ENCODE assay signal across 13 cellular contexts in the genomic region with DNA sequence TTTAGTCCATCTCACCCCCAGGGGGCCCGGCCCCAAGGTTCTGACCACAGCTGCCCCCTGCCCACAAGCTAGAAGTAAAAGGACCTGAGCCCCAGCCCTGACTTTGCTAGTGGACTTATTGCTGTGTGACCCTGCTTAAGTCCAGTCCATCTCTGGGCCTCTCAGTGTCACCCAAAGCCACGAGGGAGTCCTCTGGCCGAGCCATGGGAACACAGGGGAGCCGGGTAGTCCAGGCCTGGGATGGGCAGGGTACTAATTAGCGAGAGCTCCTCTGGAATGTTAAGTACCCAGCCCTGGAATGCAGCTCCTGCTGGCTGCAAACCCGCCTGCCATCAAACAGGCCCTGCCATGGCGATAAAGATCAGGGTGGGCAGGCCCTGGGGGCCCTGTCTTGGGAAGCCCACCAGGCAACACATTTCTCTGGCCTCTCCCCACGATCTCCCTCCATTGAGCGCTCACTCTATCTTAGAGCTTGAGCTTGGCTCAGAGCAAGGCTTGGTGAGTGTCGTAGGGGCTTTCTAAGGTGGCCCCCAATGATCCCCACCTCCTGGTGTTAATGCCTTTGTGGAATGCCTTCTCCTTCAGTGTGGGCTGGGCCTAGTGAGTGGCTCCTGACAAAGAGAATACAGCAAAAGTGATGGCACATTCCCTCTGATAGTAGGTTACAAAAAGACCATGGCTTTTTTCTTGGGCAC.
A peak's percentile ranks its signal among the peaks of the same experiment; 100 is the strongest.
DNase-seq lines count a peak whose midpoint lies in the region; ATAC-seq and TF ChIP-seq lines count a peak whose summit lies in the region.
"Had no signal": no experiment of that assay in that cellular context is flagged by ENCODE, and none has a peak within 500 bp of the region (broad histone marks: within the 10 kb centered on the region; RNA-seq: fewer than 3 reads in every experiment).

No MANE protein-coding gene starts in this region.

- peaks cover 59% of the 10 kb centered on the region for H3K4me1 Mint-ChIP-seq in dendritic cell treated with granulocyte-macrophage colony-stimulating factor and Interleukin-4, amounts not matched to agents 40 ng/mL and 50 ng/mL, for 4 days (ENCODE audit: low read depth)

- ATAC-seq in sciatic nerve (no peak), GM18867 (IDR thresholded peaks at IDR 0.05; ENCODE audit: unreplicated experiment) (no peak)

- CTCF ChIA-PET in HEK293 (lab: Yijun Ruan, JAX) = interaction anchor here (0.6 to 6.7 kb wide), 5 partner anchors 16 to 483 kb away, joined by 3 to 61 read pairs (median 3); no protein-coding TSS in a partner anchor

- no peak overlapping the region for H3K4me3 Mint-ChIP-seq in dendritic cell treated with granulocyte-macrophage colony-stimulating factor and Interleukin-4, amounts not matched to agents 40 ng/mL and 50 ng/mL, for 4 days
- H3K4me3 Mint-ChIP-seq: activated T-helper 1 cell treated with anti-CD3 and anti-CD28 coated beads, Interleukin-12 subunit alpha, Interleukin-12 subunit beta, Interleukin-2, Interleukin-4 antibody, amounts not matched to agents 30 ng/mL and 10 ng/mL and 1 ng/mL, durations not matched to agents 14 hours and 24 hours and 36 hours had no signal

- H3K9me3 Mint-ChIP-seq in dendritic cell treated with granulocyte-macrophage colony-stimulating factor and Interleukin-4, amounts not matched to agents 40 ng/mL and 50 ng/mL, for 4 days = no peaks in the 10 kb centered on the region
- H3K9me3 Mint-ChIP-seq: activated T-helper 1 cell treated with anti-CD3 and anti-CD28 coated beads, Interleukin-12 subunit alpha, Interleukin-12 subunit beta, Interleukin-2, Interleukin-4 antibody, amounts not matched to agents 30 ng/mL and 10 ng/mL and 1 ng/mL, durations not matched to agents 14 hours and 24 hours and 36 hours had no signal

- H3K36me3 Mint-ChIP-seq in dendritic cell treated with granulocyte-macrophage colony-stimulating factor and Interleukin-4, amounts not matched to agents 40 ng/mL and 50 ng/mL, for 4 days (ENCODE audit: low read depth) = no peaks in the 10 kb centered on the region

- intact Hi-C loops in dendritic cell treated with granulocyte-macrophage colony-stimulating factor and Interleukin-4, amounts not matched to agents 40 ng/mL and 50 ng/mL, for 4 days (cut with micrococcal nuclease) = no loop called here
- intact Hi-C loops in sciatic nerve (cut with DNase I) = no loop called here

- H3K9me3 ChIP-seq in HEK293 (ENCODE audit: control insufficient read depth, insufficient read depth, low read depth, low read length) = no peaks in the 10 kb centered on the region
- H3K9me3 ChIP-seq: right lobe of liver had no signal

- H3K36me3 ChIP-seq in HEK293 (ENCODE audit: control insufficient read depth in 2 of 2, insufficient read depth in 1 of 2, low read length in 2 of 2) = no peaks in the 10 kb centered on the region
- H3K36me3 ChIP-seq: right lobe of liver had no signal

- no peaks in the 10 kb centered on the region for H3K4me1 ChIP-seq in HEK293 (ENCODE audit: control insufficient read depth, insufficient read depth, low read length)

- peak overlapping the region; percentile 64 for H3K27ac Mint-ChIP-seq in dendritic cell treated with granulocyte-macrophage colony-stimulating factor and Interleukin-4, amounts not matched to agents 40 ng/mL and 50 ng/mL, for 4 days
- H3K27ac Mint-ChIP-seq: activated T-helper 1 cell treated with anti-CD3 and anti-CD28 coated beads, Interleukin-12 subunit alpha, Interleukin-12 subunit beta, Interleukin-2, Interleukin-4 antibody, amounts not matched to agents 30 ng/mL and 10 ng/mL and 1 ng/mL, durations not matched to agents 14 hours and 24 hours and 36 hours had no signal

- peak; percentile 36 for DNase-seq in kidney tubule cell (ENCODE audit: low spot score)
- peak; percentile 50 for DNase-seq in sciatic nerve (ENCODE audit: low spot score)
- no peak for DNase-seq in KG1 (lab: John Stamatoyannopoulos, UW)
- DNase-seq in activated CD4-positive, CD25-positive, alpha-beta regulatory T cell treated with anti-CD3 and anti-CD28 coated beads, Interleukin-2, amount 50 U/mL, for 72 hours = no peak
- DNase-seq in RPMI8226 = no peak
- DNase-seq: glutamatergic neuron; NCI-H2081; NK-92 treated with Interleukin-12 subunit alpha and Interleukin-12 subunit beta, amount 100 ng/mL, for 24 hours had no signal

- no peak for TF ChIP-seq CTCF in HEK293 (tag by site-specific recombination; IDR thresholded peaks at IDR 0.05)

- no peak overlapping the region for H3K4me3 ChIP-seq in HEK293 (ENCODE audit: low read depth, low read length)
- H3K4me3 ChIP-seq: right lobe of liver had no signal

- no peak overlapping the region for H3K27ac ChIP-seq in HEK293 (ENCODE audit: extremely low read depth, low read depth, low read length)
- H3K27ac ChIP-seq: right lobe of liver had no signal

- POLR2A ChIA-PET in HEK293 (lab: Yijun Ruan, JAX) = interaction anchor here (1.2 kb wide), 1 partner anchor 32 kb away, joined by 3 read pairs; no protein-coding TSS in a partner anchor

- peaks cover 2% of the 10 kb centered on the region for H3K27me3 Mint-ChIP-seq in dendritic cell treated with granulocyte-macrophage colony-stimulating factor and Interleukin-4, amounts not matched to agents 40 ng/mL and 50 ng/mL, for 4 days

TF ChIP-seq in HEK293, 187 proteins besides CTCF, POLR2A, EP300 and RAD21 (continues in another document):
- no peak for TF ChIP-seq ZNF777 (tag by site-specific recombination; IDR thresholded peaks at IDR 0.05; ENCODE audit: borderline replicate concordance)
- TF ChIP-seq KLF9 (tag by site-specific recombination; IDR thresholded peaks at IDR 0.05; ENCODE audit: low read depth) = no peak
- no peak for TF ChIP-seq ZBTB17 (tag by site-specific recombination; IDR thresholded peaks at IDR 0.05)
- no peak for TF ChIP-seq ZNF785 (tag by site-specific recombination; IDR thresholded peaks at IDR 0.05)
- TF ChIP-seq, protein P1, sequence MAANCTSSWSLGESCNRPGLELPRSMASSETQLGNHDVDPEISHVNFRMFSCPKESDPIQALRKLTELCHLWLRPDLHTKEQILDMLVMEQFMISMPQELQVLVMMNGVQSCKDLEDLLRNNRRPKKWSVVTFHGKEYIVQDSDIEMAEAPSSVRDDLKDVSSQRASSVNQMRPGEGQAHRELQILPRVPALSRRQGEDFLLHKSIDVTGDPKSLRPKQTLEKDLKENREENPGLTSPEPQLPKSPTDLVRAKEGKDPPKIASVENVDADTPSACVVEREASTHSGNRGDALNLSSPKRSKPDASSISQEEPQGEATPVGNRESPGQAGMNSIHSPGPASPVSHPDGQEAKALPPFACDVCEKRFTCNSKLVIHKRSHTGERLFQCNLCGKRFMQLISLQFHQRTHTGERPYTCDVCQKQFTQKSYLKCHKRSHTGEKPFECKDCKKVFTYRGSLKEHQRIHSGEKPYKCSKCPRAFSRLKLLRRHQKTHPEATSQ (tag by site-specific recombination; IDR thresholded peaks at IDR 0.05) = no peak
- TF ChIP-seq ZNF510 (tag by site-specific recombination; IDR thresholded peaks at IDR 0.05; ENCODE audit: insufficient replicate concordance) = no peak
- TF ChIP-seq, protein P2, sequence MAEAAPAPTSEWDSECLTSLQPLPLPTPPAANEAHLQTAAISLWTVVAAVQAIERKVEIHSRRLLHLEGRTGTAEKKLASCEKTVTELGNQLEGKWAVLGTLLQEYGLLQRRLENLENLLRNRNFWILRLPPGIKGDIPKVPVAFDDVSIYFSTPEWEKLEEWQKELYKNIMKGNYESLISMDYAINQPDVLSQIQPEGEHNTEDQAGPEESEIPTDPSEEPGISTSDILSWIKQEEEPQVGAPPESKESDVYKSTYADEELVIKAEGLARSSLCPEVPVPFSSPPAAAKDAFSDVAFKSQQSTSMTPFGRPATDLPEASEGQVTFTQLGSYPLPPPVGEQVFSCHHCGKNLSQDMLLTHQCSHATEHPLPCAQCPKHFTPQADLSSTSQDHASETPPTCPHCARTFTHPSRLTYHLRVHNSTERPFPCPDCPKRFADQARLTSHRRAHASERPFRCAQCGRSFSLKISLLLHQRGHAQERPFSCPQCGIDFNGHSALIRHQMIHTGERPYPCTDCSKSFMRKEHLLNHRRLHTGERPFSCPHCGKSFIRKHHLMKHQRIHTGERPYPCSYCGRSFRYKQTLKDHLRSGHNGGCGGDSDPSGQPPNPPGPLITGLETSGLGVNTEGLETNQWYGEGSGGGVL (tag by site-specific recombination; IDR thresholded peaks at IDR 0.05) = no peak
- TF ChIP-seq, protein P3, sequence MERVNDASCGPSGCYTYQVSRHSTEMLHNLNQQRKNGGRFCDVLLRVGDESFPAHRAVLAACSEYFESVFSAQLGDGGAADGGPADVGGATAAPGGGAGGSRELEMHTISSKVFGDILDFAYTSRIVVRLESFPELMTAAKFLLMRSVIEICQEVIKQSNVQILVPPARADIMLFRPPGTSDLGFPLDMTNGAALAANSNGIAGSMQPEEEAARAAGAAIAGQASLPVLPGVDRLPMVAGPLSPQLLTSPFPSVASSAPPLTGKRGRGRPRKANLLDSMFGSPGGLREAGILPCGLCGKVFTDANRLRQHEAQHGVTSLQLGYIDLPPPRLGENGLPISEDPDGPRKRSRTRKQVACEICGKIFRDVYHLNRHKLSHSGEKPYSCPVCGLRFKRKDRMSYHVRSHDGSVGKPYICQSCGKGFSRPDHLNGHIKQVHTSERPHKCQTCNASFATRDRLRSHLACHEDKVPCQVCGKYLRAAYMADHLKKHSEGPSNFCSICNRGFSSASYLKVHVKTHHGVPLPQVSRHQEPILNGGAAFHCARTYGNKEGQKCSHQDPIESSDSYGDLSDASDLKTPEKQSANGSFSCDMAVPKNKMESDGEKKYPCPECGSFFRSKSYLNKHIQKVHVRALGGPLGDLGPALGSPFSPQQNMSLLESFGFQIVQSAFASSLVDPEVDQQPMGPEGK (tag by site-specific recombination; IDR thresholded peaks at IDR 0.05) = no peak
- TF ChIP-seq ZNF768 (tag by site-specific recombination; IDR thresholded peaks at IDR 0.05) = peak; percentile 10; the same call in 1 of the 2 replicates
- TF ChIP-seq SP7 (tag by site-specific recombination; IDR thresholded peaks at IDR 0.05) = peak; percentile 47; the same call in 1 of the 2 replicates
- no peak for TF ChIP-seq BCL11B (tag by site-specific recombination; IDR thresholded peaks at IDR 0.05; ENCODE audit: low read depth)
- TF ChIP-seq, protein P4, sequence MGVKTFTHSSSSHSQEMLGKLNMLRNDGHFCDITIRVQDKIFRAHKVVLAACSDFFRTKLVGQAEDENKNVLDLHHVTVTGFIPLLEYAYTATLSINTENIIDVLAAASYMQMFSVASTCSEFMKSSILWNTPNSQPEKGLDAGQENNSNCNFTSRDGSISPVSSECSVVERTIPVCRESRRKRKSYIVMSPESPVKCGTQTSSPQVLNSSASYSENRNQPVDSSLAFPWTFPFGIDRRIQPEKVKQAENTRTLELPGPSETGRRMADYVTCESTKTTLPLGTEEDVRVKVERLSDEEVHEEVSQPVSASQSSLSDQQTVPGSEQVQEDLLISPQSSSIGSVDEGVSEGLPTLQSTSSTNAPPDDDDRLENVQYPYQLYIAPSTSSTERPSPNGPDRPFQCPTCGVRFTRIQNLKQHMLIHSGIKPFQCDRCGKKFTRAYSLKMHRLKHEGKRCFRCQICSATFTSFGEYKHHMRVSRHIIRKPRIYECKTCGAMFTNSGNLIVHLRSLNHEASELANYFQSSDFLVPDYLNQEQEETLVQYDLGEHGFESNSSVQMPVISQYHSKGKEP (tag by site-specific recombination; IDR thresholded peaks at IDR 0.05) = no peak

Comparison
In these comparisons a context has a peak if more than half of its experiments do, and no peak if none do; other contexts are left out.
1. DNase-seq: peak in kidney tubule cell (single experiment) and sciatic nerve (single experiment); none in KG1 (single experiment), activated CD4-positive, CD25-positive, alpha-beta regulatory T cell treated with anti-CD3 and anti-CD28 coated beads, Interleukin-2, amount 50 U/mL, for 72 hours (single experiment) and RPMI8226 (single experiment).